ENCODE assay signal across 8 cellular contexts in the genomic region with DNA sequence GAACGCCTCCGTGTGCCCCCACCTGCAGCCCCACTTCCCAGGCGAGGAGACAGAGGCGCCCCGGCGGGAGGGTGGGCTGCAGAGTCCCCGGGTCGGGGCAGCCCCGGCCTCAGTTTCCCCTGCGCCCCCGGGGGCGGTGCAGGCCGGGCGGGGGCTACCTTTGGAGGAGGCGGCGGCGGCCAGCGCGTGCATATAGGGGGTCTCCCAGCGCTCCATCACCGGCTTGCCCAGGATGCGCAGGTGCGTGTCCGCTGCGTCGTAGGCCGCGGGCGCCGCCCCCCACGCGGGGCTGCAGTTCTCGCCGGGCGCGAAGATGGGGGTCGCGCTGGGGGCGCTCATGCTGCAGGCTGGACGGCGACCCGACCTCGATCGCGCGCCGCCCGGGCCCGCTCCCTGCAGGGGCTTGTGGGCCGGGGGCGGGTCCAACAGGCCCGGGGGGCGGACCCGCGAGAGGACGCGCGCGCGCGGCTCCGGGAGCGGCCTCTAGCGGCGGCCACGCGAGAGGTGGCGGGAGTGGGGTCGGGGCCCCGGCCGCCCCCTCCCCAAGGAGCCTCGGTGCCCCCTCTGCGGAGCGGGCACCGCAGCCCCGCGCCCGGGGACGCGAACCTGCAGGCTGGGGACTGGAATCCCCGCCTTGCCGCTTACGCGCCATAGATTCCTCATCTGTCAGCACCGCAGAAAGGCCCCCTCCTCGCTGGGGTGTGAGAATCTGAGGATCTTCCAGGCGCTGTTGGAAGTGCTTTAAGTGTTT. TPM values are rescaled to one million over a fixed set of nuclear protein-coding genes. Genes with fewer than 3 reads are reported as not detected.
DNase-seq lines count a peak whose midpoint lies in the region; ATAC-seq, FAIRE-seq and TF ChIP-seq lines count a peak whose summit lies in the region.

TSS of gene GAMT (minus strand) at position 405 of the 751 bp plus-strand sequence. CDS start at position 339, 66 bp downstream.

- peak within 1 kb of the TSS in 1 of 2 donors; percentile 13 for H3K27ac ChIP-seq in uterus

- peak in 1 of 2 donors; percentile 23 for TF ChIP-seq POLR2A in uterus (IDR thresholded peaks at IDR 0.05)

- H3K9me3 ChIP-seq in NT2/D1 (ENCODE audit: insufficient read depth, low read length) = no peaks in the 10 kb centered on the region
- H3K9me3 ChIP-seq in uterus = no peaks in the 10 kb centered on the region

- H3K9ac ChIP-seq in NT2/D1 (ENCODE audit: insufficient read length, low read depth) = peak within 1 kb of the TSS; percentile 92

- H3K4me3 ChIP-seq in NT2/D1 (ENCODE audit: insufficient read length, low read depth) (peak within 1 kb of the TSS; percentile 86), uterus (peak within 1 kb of the TSS; percentile 28 to 49)

- H3K4me1 ChIP-seq in NT2/D1 (ENCODE audit: insufficient read depth, insufficient read length) (peaks cover 17% of the 10 kb centered on the region), uterus (peaks cover 0 to 18% of the 10 kb centered on the region in 2 donors)

- peak; percentile 55 for DNase-seq in NCI-H748 (lab: John Stamatoyannopoulos, UW; ENCODE audit: unreplicated experiment)
- no peak for DNase-seq in NCI-H748 treated with DMSO at 0.1 percent for 48 hours (lab: John Stamatoyannopoulos, UW)
- no peak for DNase-seq in NT2/D1 (ENCODE audit: low read depth, low spot score)
- peak; percentile 43 for DNase-seq in activated gamma-delta T cell (lab: John Stamatoyannopoulos, UW)
- peak; percentile 88 to 91 for DNase-seq in frontal cortex (ENCODE audit: low spot score in 2 of 2)
- DNase-seq in omental fat pad (ENCODE audit: low spot score) = no peak
- no peak for DNase-seq in uterus

- intact Hi-C loops in uterus (cut with DNase I; ENCODE audit: low total_unique reads) = no loop called here

- H3K36me3 ChIP-seq in NT2/D1 (ENCODE audit: insufficient read depth, insufficient read length, low read length) = peaks cover 22% of the 10 kb centered on the region
- no peaks in the 10 kb centered on the region for H3K36me3 ChIP-seq in uterus

- TF ChIP-seq CTCF in omental fat pad (IDR thresholded peaks at IDR 0.05) = no peak
- peak; percentile 26 to 65 (median 48) for TF ChIP-seq CTCF in uterus (IDR thresholded peaks at IDR 0.05)

- H3K27me3 ChIP-seq in NT2/D1 (ENCODE audit: insufficient read depth, insufficient read length) = no peaks in the 10 kb centered on the region
- H3K27me3 ChIP-seq in uterus = no peaks in the 10 kb centered on the region

- peak; percentile 21 for ATAC-seq in omental fat pad (ENCODE audit: low FRiP score)
- no peak for ATAC-seq in GM18909 (IDR thresholded peaks at IDR 0.05; ENCODE audit: poor library complexity, unreplicated experiment)

- FAIRE-seq in frontal cortex (lab: Jason Lieb, UNC) = no peak

RNA-seq across cellular contexts. Expression of gene GAMT, which starts in this region (rescaled TPM):
- total RNA-seq in frontal cortex = 15.5 TPM
- 10 to 100 TPM; 10.8 to 16.2 (median 13.7) TPM for total RNA-seq in omental fat pad
- total RNA-seq in uterus = 10 to 100 TPM in 2 of 4 donors, 1 to 10 TPM in 2; 3.3 to 14.4 (median 8.4) TPM

Comparison
In these comparisons a context has a peak if more than half of its experiments do, and no peak if none do; other contexts are left out.
1. DNase-seq: peak in NCI-H748 (single experiment), activated gamma-delta T cell (single experiment) and frontal cortex (2 of 2); none in NCI-H748 treated with DMSO at 0.1 percent for 48 hours (single experiment), NT2/D1 (single experiment), omental fat pad (single experiment) and uterus (0 of 2).
2. CTCF ChIP-seq: peak in uterus (4 of 4); none in omental fat pad (0 of 3).